ENCODE assay signal across 17 cellular contexts in genomic region chr15:52247032-52247431, GRCh38. TPM values are rescaled to one million over a fixed set of nuclear protein-coding genes. Genes with fewer than 3 reads are reported as not detected.
A peak's percentile ranks its signal among the peaks of the same experiment; 100 is the strongest.
DNase-seq lines count a peak whose midpoint lies in the region; ATAC-seq and TF ChIP-seq lines count a peak whose summit lies in the region.
"Had no signal": no experiment of that assay in that cellular context is flagged by ENCODE, and none has a peak within 500 bp of the region (broad histone marks: within the 10 kb centered on the region; RNA-seq: fewer than 3 reads in every experiment).

No MANE protein-coding gene starts in this region.

- H3K36me3 Mint-ChIP-seq in chondrocyte (ENCODE audit: low read depth): peaks cover 2% of the 10 kb centered on the region
- H3K36me3 Mint-ChIP-seq: activated naive CD4-positive, alpha-beta T cell treated with anti-CD3 and anti-CD28 coated beads, Interleukin-2, amount 10 ng/mL, durations not matched to agents 7 days and 5 days had no signal

- TF ChIP-seq CTCF in cardiac fibroblast (IDR thresholded peaks at IDR 0.05; ENCODE audit: low read depth, low read length) (no peak), chondrocyte (IDR thresholded peaks at IDR 0.05) (no peak)

- ATAC-seq in HG02884 (IDR thresholded peaks at IDR 0.05; ENCODE audit: unreplicated experiment): no peak
- no peak for ATAC-seq in HG03442 (IDR thresholded peaks at IDR 0.05; ENCODE audit: unreplicated experiment)
- ATAC-seq: activated CD8-positive, alpha-beta T cell treated with anti-CD3 and anti-CD28 coated beads, Interleukin-2, amount 10 ng/mL, durations not matched to agents 7 days and 5 days had no signal

- no peak overlapping the region for H3K27ac Mint-ChIP-seq in chondrocyte (ENCODE audit: unreplicated experiment)
- H3K27ac Mint-ChIP-seq: activated CD8-positive, alpha-beta T cell treated with anti-CD3 and anti-CD28 coated beads, Interleukin-2, amount 10 ng/mL, durations not matched to agents 7 days and 5 days; activated naive CD4-positive, alpha-beta T cell treated with anti-CD3 and anti-CD28 coated beads, Interleukin-2, amount 10 ng/mL, durations not matched to agents 7 days and 5 days; T-helper 2 cell treated with Interferon-gamma antibody and Interleukin-4, amounts not matched to agents 5 μg/mL and 100 μg/mL, for 36 hours had no signal

- H3K4me1 Mint-ChIP-seq in chondrocyte (ENCODE audit: low read depth): peaks cover 10% of the 10 kb centered on the region

- no peaks in the 10 kb centered on the region for H3K27me3 Mint-ChIP-seq in chondrocyte (ENCODE audit: low read depth)

- H3K4me3 ChIP-seq in cardiac fibroblast (replicated peaks in 1 of 2; ENCODE audit: low read depth in 2 of 2, low read length in 2 of 2): no peak overlapping the region
- H3K4me3 ChIP-seq: left ventricle myocardium inferior, uterus had no signal

- DNase-seq in Daoy (ENCODE audit: low read depth): peak; percentile 37
- peak; percentile 96 for DNase-seq in NOMO-1 treated with DMSO at 0.1 percent for 48 hours (lab: John Stamatoyannopoulos, UW; ENCODE audit: unreplicated experiment)
- peak; percentile 80 to 90 for DNase-seq in cardiac fibroblast (ENCODE audit: low read depth in 2 of 2)
- peak; percentile 41 for DNase-seq in mesenteric fat pad (ENCODE audit: low spot score)
- no peak for DNase-seq in NCI-H748 treated with DMSO at 0.1 percent for 48 hours (lab: John Stamatoyannopoulos, UW)
- no peak for DNase-seq in chondrocyte (ENCODE audit: low spot score)
- DNase-seq: activated CD8-positive, alpha-beta T cell treated with anti-CD3 and anti-CD28 coated beads, Interleukin-2, amount 10 ng/mL, durations not matched to agents 7 days and 5 days; activated naive CD4-positive, alpha-beta T cell treated with anti-CD3 and anti-CD28 coated beads, Interleukin-2, amount 10 ng/mL, durations not matched to agents 7 days and 5 days; cortex of kidney; DMS53; H7; left ventricle myocardium inferior; NCI-H1930; uterus had no signal

- no peak overlapping the region for H3K4me3 Mint-ChIP-seq in chondrocyte (ENCODE audit: unreplicated experiment)
- H3K4me3 Mint-ChIP-seq: activated CD8-positive, alpha-beta T cell treated with anti-CD3 and anti-CD28 coated beads, Interleukin-2, amount 10 ng/mL, durations not matched to agents 7 days and 5 days; activated naive CD4-positive, alpha-beta T cell treated with anti-CD3 and anti-CD28 coated beads, Interleukin-2, amount 10 ng/mL, durations not matched to agents 7 days and 5 days; T-helper 2 cell treated with Interferon-gamma antibody and Interleukin-4, amounts not matched to agents 5 μg/mL and 100 μg/mL, for 36 hours had no signal

- no peaks in the 10 kb centered on the region for H3K9me3 Mint-ChIP-seq in chondrocyte (ENCODE audit: low read depth)
- H3K9me3 Mint-ChIP-seq: activated naive CD4-positive, alpha-beta T cell treated with anti-CD3 and anti-CD28 coated beads, Interleukin-2, amount 10 ng/mL, durations not matched to agents 7 days and 5 days; T-helper 2 cell treated with Interferon-gamma antibody and Interleukin-4, amounts not matched to agents 5 μg/mL and 100 μg/mL, for 36 hours had no signal

RNA-seq across cellular contexts. Expression of gene MYO5C, which starts 48.6 kb away (rescaled TPM):
- 8.0 and 16.5 TPM in 2 replicates for total RNA-seq in Daoy (2014; rRNA removed; shearing (Covaris generic))
- total RNA-seq in mesenteric fat pad (18.5 TPM), chondrocyte (0.79 to 2.7 TPM (median 1.4 TPM) in 3 replicates)

RNA-seq across cellular contexts. Expression of gene GNB5, which starts 55.8 kb away (rescaled TPM):
- 35.4 and 60.7 TPM in 2 replicates for total RNA-seq in Daoy (2014; rRNA removed; shearing (Covaris generic))
- 8.9 TPM for total RNA-seq in mesenteric fat pad
- total RNA-seq in chondrocyte: 25.7 to 28.9 TPM (median 26.9 TPM) in 3 replicates

Comparison
In these comparisons a context has a peak if more than half of its experiments do, and no peak if none do; other contexts are left out.
1. DNase-seq: peak in Daoy (single experiment), NOMO-1 treated with DMSO at 0.1 percent for 48 hours (single experiment), cardiac fibroblast (2 of 2) and mesenteric fat pad (single experiment); none in NCI-H748 treated with DMSO at 0.1 percent for 48 hours (single experiment) and chondrocyte (single experiment).